24 cellular contexts compared by ENCODE assay signal in genomic region chr3:36060950-36061349, GRCh38.
A peak's percentile ranks its signal among the peaks of the same experiment; 100 is the strongest.
DNase-seq lines count a peak whose midpoint lies in the region; ATAC-seq and TF ChIP-seq lines count a peak whose summit lies in the region.
"Had no signal": no experiment of that assay in that cellular context is flagged by ENCODE, and none has a peak within 500 bp of the region (broad histone marks: within the 10 kb centered on the region; RNA-seq: fewer than 3 reads in every experiment).

No MANE protein-coding gene starts in this region.

- no peaks in the 10 kb centered on the region for H3K4me1 Mint-ChIP-seq in neural progenitor cell
- H3K4me1 Mint-ChIP-seq: activated naive CD8-positive, alpha-beta T cell treated with anti-CD3 and anti-CD28 coated beads, Interleukin-2, amount 10 ng/mL, durations not matched to agents 7 days and 5 days; CD4-positive, alpha-beta memory T cell; nephron progenitor cell had no signal

- WGBS in GM23248 (ENCODE audit: low coverage in 1 of 2, low lambda C conversion rate in 2 of 2, missing lambda C conversion rate in 2 of 2), 2 experiments, result 17 to 20% methylated on average over 5 of the region's 5 CpGs

- H3K4me3 ChIP-seq in A673 (ENCODE audit: low read depth, low read length, poor library complexity, severe bottlenecking) (no peak overlapping the region), GM23248 (no peak overlapping the region), epithelial cell of esophagus (ENCODE audit: low read length) (no peak overlapping the region), neural progenitor cell (no peak overlapping the region), coronary artery (no peak overlapping the region)
- H3K4me3 ChIP-seq: breast epithelium, gastroesophageal sphincter, transverse colon had no signal

- no peaks in the 10 kb centered on the region for H3K27me3 Mint-ChIP-seq in neural progenitor cell (ENCODE audit: insufficient read depth, low read depth)
- H3K27me3 Mint-ChIP-seq: activated naive CD8-positive, alpha-beta T cell treated with anti-CD3 and anti-CD28 coated beads, Interleukin-2, amount 10 ng/mL, durations not matched to agents 7 days and 5 days; CD4-positive, alpha-beta memory T cell; dendritic cell treated with granulocyte-macrophage colony-stimulating factor and Interleukin-4, amounts not matched to agents 40 ng/mL and 50 ng/mL, for 4 days had no signal

- H2AFZ ChIP-seq in GM23248 (no peak overlapping the region), neural progenitor cell (replicated peaks) (no peak overlapping the region)

- H4K20me1 ChIP-seq in GM23248 (ENCODE audit: insufficient read depth) (no peaks in the 10 kb centered on the region), neural progenitor cell (ENCODE audit: low read depth) (no peaks in the 10 kb centered on the region)

- H3K27ac ChIP-seq in A673 (ENCODE audit: low read depth, low read length, poor library complexity, severe bottlenecking), result no peak overlapping the region
- no peak overlapping the region for H3K27ac ChIP-seq in GM23248
- H3K27ac ChIP-seq in neural progenitor cell, result no peak overlapping the region
- H3K27ac ChIP-seq in coronary artery, result no peak overlapping the region
- H3K27ac ChIP-seq: breast epithelium, gastroesophageal sphincter, transverse colon had no signal

- intact Hi-C loops in A673 (cut with micrococcal nuclease; ENCODE audit: unreplicated experiment), result no loop called here

- no peaks in the 10 kb centered on the region for H3K4me1 ChIP-seq in A673 (ENCODE audit: insufficient read depth, low read length, poor library complexity, severe bottlenecking)
- H3K4me1 ChIP-seq in GM23248 (ENCODE audit: insufficient read depth), result 0 out of 2 replicates have a peak, but pooled peaks cover 7% of the 10 kb centered on the region
- no peaks in the 10 kb centered on the region for H3K4me1 ChIP-seq in neural progenitor cell
- H3K4me1 ChIP-seq: breast epithelium, gastroesophageal sphincter, transverse colon had no signal

- DNase-seq in A673 (ENCODE audit: low spot score) (peak; percentile 3), GM23248 (peak; percentile 27), NCI-H524 (lab: John Stamatoyannopoulos, UW) (peak; percentile 72 to 86), epithelial cell of esophagus (ENCODE audit: low read depth) (peak; percentile 3), neural progenitor cell (ENCODE audit: low spot score) (no peak), coronary artery (ENCODE audit: low spot score) (no peak), KBM-7 (no peak)
- DNase-seq: activated CD4-positive, alpha-beta T cell treated with anti-CD3 and anti-CD28 coated beads for 1 hour; activated CD8-positive, alpha-beta memory T cell treated with anti-CD3 and anti-CD28 coated beads for 24 hours; activated naive CD8-positive, alpha-beta T cell treated with anti-CD3 and anti-CD28 coated beads, Interleukin-2, amount 10 ng/mL, durations not matched to agents 7 days and 5 days; CD4-positive, alpha-beta memory T cell; KG1; MV-4-11; nephron progenitor cell; OCI-M1; stimulated activated CD4-positive, alpha-beta T cell treated with anti-CD3 and anti-CD28 coated beads, Interleukin-1b, Interleukin-23, amount 100 ng/mL, for 48 hours; stimulated activated naive CD8-positive, alpha-beta T cell treated with anti-CD3 and anti-CD28 coated beads, Interleukin-15, Interleukin-2, amounts not matched to agents 100 U/mL and 50 U/mL, for 24 hours; T1000; transverse colon had no signal

- no peaks in the 10 kb centered on the region for H3K9me3 Mint-ChIP-seq in neural progenitor cell
- H3K9me3 Mint-ChIP-seq: activated naive CD8-positive, alpha-beta T cell treated with anti-CD3 and anti-CD28 coated beads, Interleukin-2, amount 10 ng/mL, durations not matched to agents 7 days and 5 days; dendritic cell treated with granulocyte-macrophage colony-stimulating factor and Interleukin-4, amounts not matched to agents 40 ng/mL and 50 ng/mL, for 4 days; nephron progenitor cell had no signal

- no peak overlapping the region for H3K4me2 ChIP-seq in GM23248 (ENCODE audit: unreplicated experiment)
- no peak overlapping the region for H3K4me2 ChIP-seq in neural progenitor cell

- H3K27ac Mint-ChIP-seq in neural progenitor cell, result no peak overlapping the region
- H3K27ac Mint-ChIP-seq: activated naive CD8-positive, alpha-beta T cell treated with anti-CD3 and anti-CD28 coated beads, Interleukin-2, amount 10 ng/mL, durations not matched to agents 7 days and 5 days; CD4-positive, alpha-beta memory T cell; dendritic cell treated with granulocyte-macrophage colony-stimulating factor and Interleukin-4, amounts not matched to agents 40 ng/mL and 50 ng/mL, for 4 days; nephron progenitor cell had no signal

- no peak for ATAC-seq in GM18858 (IDR thresholded peaks at IDR 0.05; ENCODE audit: unreplicated experiment)
- ATAC-seq: gastroesophageal sphincter; left lobe of liver; stimulated activated naive CD8-positive, alpha-beta T cell treated with anti-CD3 and anti-CD28 coated beads, Interleukin-15, Interleukin-2, amounts not matched to agents 100 U/mL and 50 U/mL, for 24 hours had no signal

- TF ChIP-seq CTCF in A673 (conservative IDR thresholded peaks at IDR 0.05; ENCODE audit: low read depth, low read length) (no peak), epithelial cell of esophagus (IDR thresholded peaks at IDR 0.05; ENCODE audit: insufficient read depth, low read depth, low read length, missing control alignments) (no peak), neural progenitor cell (IDR thresholded peaks at IDR 0.05) (no peak), coronary artery (IDR thresholded peaks at IDR 0.05) (no peak)

- H3K79me2 ChIP-seq in GM23248 (ENCODE audit: insufficient read depth), result no peaks in the 10 kb centered on the region
- H3K79me2 ChIP-seq in neural progenitor cell (ENCODE audit: low read depth), result no peaks in the 10 kb centered on the region

- H3K9ac ChIP-seq in GM23248, result no peak overlapping the region
- H3K9ac ChIP-seq in neural progenitor cell, result no peak overlapping the region

- H3K36me3 ChIP-seq in A673 (ENCODE audit: insufficient read depth, low read length, poor library complexity, severe bottlenecking) (no peaks in the 10 kb centered on the region), GM23248 (ENCODE audit: low read depth) (no peaks in the 10 kb centered on the region), neural progenitor cell (no peaks in the 10 kb centered on the region)
- H3K36me3 ChIP-seq: breast epithelium, gastroesophageal sphincter, transverse colon had no signal

- H3K9me2 ChIP-seq in GM23248 (ENCODE audit: insufficient read depth), result no peaks in the 10 kb centered on the region; the same call in 1 of the 2 replicates

- peaks cover 17% of the 10 kb centered on the region for H3K27me3 ChIP-seq in A673 (replicated peaks; ENCODE audit: insufficient read depth, low read depth, low read length, poor library complexity)
- no peaks in the 10 kb centered on the region; the same call in 1 of the 2 replicates for H3K27me3 ChIP-seq in GM23248 (replicated peaks; ENCODE audit: insufficient read depth)
- H3K27me3 ChIP-seq in neural progenitor cell, result no peaks in the 10 kb centered on the region
- H3K27me3 ChIP-seq: breast epithelium, gastroesophageal sphincter, transverse colon had no signal

- H3F3A ChIP-seq in GM23248 (ENCODE audit: insufficient read depth) (no peaks in the 10 kb centered on the region), neural progenitor cell (ENCODE audit: low read depth) (no peaks in the 10 kb centered on the region)

- no peaks in the 10 kb centered on the region for H3K36me3 Mint-ChIP-seq in neural progenitor cell
- H3K36me3 Mint-ChIP-seq: activated naive CD8-positive, alpha-beta T cell treated with anti-CD3 and anti-CD28 coated beads, Interleukin-2, amount 10 ng/mL, durations not matched to agents 7 days and 5 days; CD4-positive, alpha-beta memory T cell had no signal

- POLR2A ChIA-PET in A673 (lab: Charles Lee; ENCODE audit: low non-redundant PET), result no interaction called here

- in situ Hi-C loops in GM23248 (cut with MboI), result no loop called here
- in situ Hi-C loops in KBM-7 (cut with MboI; ENCODE audit: low pct_unique_long_range_greater_than_20kb, low sequenced_read_pairs), result no loop called here

- no TSS peak for BruUV-seq in A673 (replicated peaks; lab: Mats Ljungman, UMichigan)

- CTCF ChIA-PET in A673 (lab: Charles Lee), result no interaction called here

- no peak overlapping the region for H3K4me3 Mint-ChIP-seq in neural progenitor cell
- H3K4me3 Mint-ChIP-seq: activated naive CD8-positive, alpha-beta T cell treated with anti-CD3 and anti-CD28 coated beads, Interleukin-2, amount 10 ng/mL, durations not matched to agents 7 days and 5 days; CD4-positive, alpha-beta memory T cell; dendritic cell treated with granulocyte-macrophage colony-stimulating factor and Interleukin-4, amounts not matched to agents 40 ng/mL and 50 ng/mL, for 4 days; nephron progenitor cell had no signal

- H3K9me3 ChIP-seq in A673 (ENCODE audit: low read depth, low read length, poor library complexity, severe bottlenecking), result no peaks in the 10 kb centered on the region
- no peaks in the 10 kb centered on the region for H3K9me3 ChIP-seq in GM23248 (ENCODE audit: low read depth)
- H3K9me3 ChIP-seq in neural progenitor cell (ENCODE audit: low read depth), result no peaks in the 10 kb centered on the region
- H3K9me3 ChIP-seq: breast epithelium, gastroesophageal sphincter, transverse colon had no signal

Comparison
In these comparisons a context has a peak if more than half of its experiments do, and no peak if none do; other contexts are left out.
1. DNase-seq: peak in A673 (single experiment), GM23248 (single experiment), NCI-H524 (2 of 2) and epithelial cell of esophagus (single experiment); none in neural progenitor cell (single experiment), coronary artery (single experiment) and KBM-7 (single experiment).